In genomic region chr19:41887711-41888382, GRCh38 we compare ENCODE assay signal across 8 cellular contexts. TPM values are rescaled to one million over a fixed set of nuclear protein-coding genes. Genes with fewer than 3 reads are reported as not detected.
DNase-seq lines count a peak whose midpoint lies in the region; ATAC-seq, FAIRE-seq and TF ChIP-seq lines count a peak whose summit lies in the region.

No MANE protein-coding gene starts in this region.

- intact Hi-C loops in posterior vena cava (cut with DNase I), result no loop called here

- peaks cover 54% of the 10 kb centered on the region for H3K36me3 Mint-ChIP-seq in activated naive CD8-positive, alpha-beta T cell treated with anti-CD3 and anti-CD28 coated beads for 36 hours

- TF ChIP-seq RAD21 in liver (IDR thresholded peaks at IDR 0.05), result no peak

- TF ChIP-seq POLR2A in GM12892 (IDR thresholded peaks at IDR 0.05; ENCODE audit: low read depth, low read length), result no peak; the same call in 1 of the 2 replicates

- no peaks in the 10 kb centered on the region for H3K9me3 ChIP-seq in RWPE2 (ENCODE audit: severe bottlenecking)
- no peaks in the 10 kb centered on the region for H3K9me3 ChIP-seq in liver (ENCODE audit: control insufficient read depth in 4 of 4, low read length in 3 of 4)

- TF ChIP-seq CTCF in RWPE2 (IDR thresholded peaks at IDR 0.05; ENCODE audit: poor library complexity, severe bottlenecking) (peak; percentile 77), liver (IDR thresholded peaks at IDR 0.05; ENCODE audit: low read depth, low read length, missing input control) (peak; percentile 5)

- H3K4me3 Mint-ChIP-seq in activated naive CD8-positive, alpha-beta T cell treated with anti-CD3 and anti-CD28 coated beads for 36 hours, result peak overlapping the region; percentile 79

- H3K27me3 Mint-ChIP-seq in activated naive CD8-positive, alpha-beta T cell treated with anti-CD3 and anti-CD28 coated beads for 36 hours, result no peaks in the 10 kb centered on the region

- H3K36me3 ChIP-seq in RWPE2 (ENCODE audit: low read depth) (peaks cover 38% of the 10 kb centered on the region), liver (ENCODE audit: control insufficient read depth in 4 of 4, insufficient read depth in 3 of 4, low read depth in 1 of 4, low read length in 3 of 4) (peaks cover 3 to 21% (median 6%) of the 10 kb centered on the region in 4 donors)

- peak overlapping the region; percentile 92 for H3K27ac Mint-ChIP-seq in activated naive CD8-positive, alpha-beta T cell treated with anti-CD3 and anti-CD28 coated beads for 36 hours

- peaks cover 23% of the 10 kb centered on the region for H3K4me1 ChIP-seq in RWPE2 (ENCODE audit: insufficient read depth, poor library complexity, severe bottlenecking)
- peaks cover 0 to 20% (median 15%) of the 10 kb centered on the region in 4 donors for H3K4me1 ChIP-seq in liver (ENCODE audit: control insufficient read depth in 4 of 4, insufficient read depth in 4 of 4, low read length in 3 of 4)

- H3K9ac ChIP-seq in liver (ENCODE audit: low read depth in 1 of 2, low read length in 2 of 2), result no peak overlapping the region

- FAIRE-seq in GM12892 (lab: Jason Lieb, UNC), result peak; percentile 71

- ATAC-seq in RWPE2 (ENCODE audit: low read depth), result peak; percentile 83
- no peak for ATAC-seq in HG02973 (IDR thresholded peaks at IDR 0.05; ENCODE audit: unreplicated experiment)

- H3K4me3 ChIP-seq in RWPE2 (ENCODE audit: severe bottlenecking) (no peak overlapping the region), liver (ENCODE audit: low read depth in 1 of 3, low read length in 3 of 3) (no peak overlapping the region)

- H3K27me3 ChIP-seq in RWPE2 (ENCODE audit: insufficient read depth, poor library complexity, severe bottlenecking) (no peaks in the 10 kb centered on the region), liver (ENCODE audit: control insufficient read depth in 4 of 4, insufficient read depth in 4 of 4, low read length in 3 of 4) (no peaks in the 10 kb centered on the region)

- no peak for DNase-seq in GM12892 (ENCODE audit: insufficient read length)
- peak; percentile 98 for DNase-seq in RWPE2 (ENCODE audit: low spot score)
- peak; percentile 92 for DNase-seq in activated naive CD8-positive, alpha-beta T cell treated with anti-CD3 and anti-CD28 coated beads for 36 hours
- DNase-seq in stimulated activated CD8-positive, alpha-beta memory T cell treated with anti-CD3 and anti-CD28 coated beads, Interleukin-7, amount 100 ng/mL, for 1 hour (ENCODE audit: low read depth in 2 of 2), result peak; percentile 76 to 79
- DNase-seq in posterior vena cava (ENCODE audit: low spot score), result no peak
- DNase-seq in ecto neural progenitor cell (ENCODE audit: low spot score), result no peak

- WGBS in liver, result 69% methylated on average over 17 of the region's 17 CpGs

- peak overlapping the region; percentile 85 for H3K27ac ChIP-seq in RWPE2 (ENCODE audit: poor library complexity, severe bottlenecking)
- peak overlapping the region in 1 of 2 donors; percentile 51 for H3K27ac ChIP-seq in liver (ENCODE audit: low read depth in 1 of 2, low read length in 2 of 2)

- peaks cover 48% of the 10 kb centered on the region for H3K4me1 Mint-ChIP-seq in activated naive CD8-positive, alpha-beta T cell treated with anti-CD3 and anti-CD28 coated beads for 36 hours

- no peaks in the 10 kb centered on the region for H3K9me3 Mint-ChIP-seq in activated naive CD8-positive, alpha-beta T cell treated with anti-CD3 and anti-CD28 coated beads for 36 hours

TF ChIP-seq in liver, 16 proteins besides CTCF, POLR2A, EP300 and RAD21:
- TF ChIP-seq GABPA (IDR thresholded peaks at IDR 0.05 in 1 of 2, conservative IDR thresholded peaks at IDR 0.05 in 1 of 2) (no peak), JUND (IDR thresholded peaks at IDR 0.05) (no peak), NR2F2 (IDR thresholded peaks at IDR 0.05) (no peak), ATF3 (IDR thresholded peaks at IDR 0.05) (no peak), SP1 (IDR thresholded peaks at IDR 0.05) (no peak), TAF1 (conservative IDR thresholded peaks at IDR 0.05) (no peak), HNF4A (conservative IDR thresholded peaks at IDR 0.05) (no peak), FOXA1 (IDR thresholded peaks at IDR 0.05) (no peak), YY1 (IDR thresholded peaks at IDR 0.05) (no peak), MAX (IDR thresholded peaks at IDR 0.05) (no peak), HNF4G (IDR thresholded peaks at IDR 0.05) (no peak), RXRA (IDR thresholded peaks at IDR 0.05) (no peak), ZBTB33 (IDR thresholded peaks at IDR 0.05) (no peak), EGR1 (IDR thresholded peaks at IDR 0.05; ENCODE audit: low read depth in 2 of 2) (no peak), REST (IDR thresholded peaks at IDR 0.05) (no peak), FOXA2 (IDR thresholded peaks at IDR 0.05) (no peak)

RNA-seq across cellular contexts. Expression of gene ARHGEF1, which starts 4.9 kb away (rescaled TPM):
- 67.2 TPM for polyA plus RNA-seq in GM12892 (2012; ENCODE audit: missing spikeins)
- 100 to 1,000 TPM; 285 to 295 TPM for total RNA-seq in activated naive CD8-positive, alpha-beta T cell treated with anti-CD3 and anti-CD28 coated beads for 36 hours
- 10 to 100 TPM; 13.2 to 30.1 TPM for total RNA-seq in liver
- polyA plus RNA-seq in liver, result 10 to 100 TPM; 15.4 to 21.6 TPM
- 10 to 100 TPM; 73.4 to 73.7 TPM for total RNA-seq in posterior vena cava

RNA-seq across cellular contexts. Expression of gene CD79A, which starts 10.8 kb away (rescaled TPM):
- 249 TPM for polyA plus RNA-seq in GM12892 (2012; ENCODE audit: missing spikeins)
- 10 to 100 TPM; 28.8 to 32.2 TPM for total RNA-seq in activated naive CD8-positive, alpha-beta T cell treated with anti-CD3 and anti-CD28 coated beads for 36 hours
- 1 to 10 TPM in 1 of 2 donors, under 1 TPM in 1; 0.59 to 3.4 TPM for total RNA-seq in liver
- 1 to 10 TPM in 1 of 2 donors, under 1 TPM in 1; 0.43 to 5.0 TPM for polyA plus RNA-seq in liver
- total RNA-seq in posterior vena cava, result under 1 TPM; 0.52 to 0.97 TPM

RNA-seq across cellular contexts. Expression of gene RPS19, which starts 27.8 kb away (rescaled TPM):
- 4,494 TPM for polyA plus RNA-seq in GM12892 (2012; ENCODE audit: missing spikeins)
- total RNA-seq in activated naive CD8-positive, alpha-beta T cell treated with anti-CD3 and anti-CD28 coated beads for 36 hours, result 1,000 to 10,000 TPM; 3,012 to 3,178 TPM
- total RNA-seq in liver, result 100 to 1,000 TPM; 275 to 344 TPM
- polyA plus RNA-seq in liver, result 100 to 1,000 TPM; 608 to 655 TPM
- 1,000 to 10,000 TPM in 1 of 2 donors, 100 to 1,000 TPM in 1; 982 to 1,008 TPM for total RNA-seq in posterior vena cava

RNA-seq across cellular contexts. Expression of gene ERFL, which starts 40.4 kb away (rescaled TPM):
- polyA plus RNA-seq in GM12892 (2012; ENCODE audit: missing spikeins), result 0.13 TPM
- 1 to 10 TPM; 1.1 to 1.2 TPM for total RNA-seq in activated naive CD8-positive, alpha-beta T cell treated with anti-CD3 and anti-CD28 coated beads for 36 hours
- not detected for total RNA-seq in liver
- not detected for polyA plus RNA-seq in liver
- total RNA-seq in posterior vena cava, result under 1 TPM in 1 of 2 donors, not detected in 1; 0.38 TPM

RNA-seq across cellular contexts. Expression of gene DMRTC2, which starts 43.0 kb away (rescaled TPM):
- polyA plus RNA-seq in GM12892 (2012; ENCODE audit: missing spikeins), result not detected
- total RNA-seq in activated naive CD8-positive, alpha-beta T cell treated with anti-CD3 and anti-CD28 coated beads for 36 hours, result not detected
- total RNA-seq in liver (not detected), posterior vena cava (not detected)
- polyA plus RNA-seq in liver, result not detected

Comparison
In these comparisons a context has a peak if more than half of its experiments do, and no peak if none do; other contexts are left out.
1. DNase-seq: peak in RWPE2 (single experiment), activated naive CD8-positive, alpha-beta T cell treated with anti-CD3 and anti-CD28 coated beads for 36 hours (single experiment) and stimulated activated CD8-positive, alpha-beta memory T cell treated with anti-CD3 and anti-CD28 coated beads, Interleukin-7, amount 100 ng/mL, for 1 hour (2 of 2); none in GM12892 (single experiment), posterior vena cava (single experiment) and ecto neural progenitor cell (single experiment).
2. RNA of gene CD79A, which starts 10.8 kb away (total RNA-seq): 28.8 to 32.2 TPM in activated naive CD8-positive, alpha-beta T cell treated with anti-CD3 and anti-CD28 coated beads for 36 hours; 0.59 to 3.4 TPM in liver and 0.52 to 0.97 TPM in posterior vena cava; every median in the first group is over 4 times any median in the second.